8 cellular contexts compared by ENCODE assay signal in genomic region chr6:28349892-28350737, GRCh38. TPM values are rescaled to one million over a fixed set of nuclear protein-coding genes. Genes with fewer than 3 reads are reported as not detected.
DNase-seq lines count a peak whose midpoint lies in the region; ATAC-seq, FAIRE-seq and TF ChIP-seq lines count a peak whose summit lies in the region.

ZKSCAN3 (plus strand) TSS chr6:28349947; CDS start chr6:28359587, 9,640 bp downstream.

- H3K36me3 ChIP-seq in ACC112 (ENCODE audit: insufficient read depth, low read length) (no peaks in the 10 kb centered on the region), bronchial epithelial cell (ENCODE audit: control insufficient read depth, insufficient read depth, low read length) (no peaks in the 10 kb centered on the region), spleen (no peaks in the 10 kb centered on the region)

- H3K79me2 ChIP-seq in ACC112 (ENCODE audit: control insufficient read depth, insufficient read depth, low read length, unreplicated experiment): peaks cover 47% of the 10 kb centered on the region

- peak within 1 kb of the TSS; percentile 98 for H2AFZ ChIP-seq in ACC112 (ENCODE audit: low read length, unreplicated experiment)

- peak within 1 kb of the TSS; percentile 95 for H3K4me3 ChIP-seq in ACC112 (ENCODE audit: low read depth, low read length)
- H3K4me3 ChIP-seq in WI38 (ENCODE audit: low read depth, low read length): peak within 1 kb of the TSS; percentile 92
- H3K4me3 ChIP-seq in bronchial epithelial cell (ENCODE audit: low read depth, low read length): peak within 1 kb of the TSS; percentile 79
- peak within 1 kb of the TSS; percentile 55 to 84 (median 64) for H3K4me3 ChIP-seq in spleen

- peaks cover 31 to 41% of the 10 kb centered on the region in 2 donors for H3K4me1 Mint-ChIP-seq in immature natural killer cell

- TF ChIP-seq POLR2A in spleen (IDR thresholded peaks at IDR 0.05): no peak

- H3K36me3 Mint-ChIP-seq in immature natural killer cell: peaks cover 0 to 3% (median 0%) of the 10 kb centered on the region in 3 donors

- TF ChIP-seq CTCF in WI38 (IDR thresholded peaks at IDR 0.05; ENCODE audit: low read depth, low read length) (no peak), bronchial epithelial cell (IDR thresholded peaks at IDR 0.05; ENCODE audit: insufficient read depth, low read length, severe bottlenecking) (no peak), spleen (IDR thresholded peaks at IDR 0.05 in 8 of 11, conservative IDR thresholded peaks at IDR 0.05 in 3 of 11) (no peak)

- no peak for FAIRE-seq in bronchial epithelial cell (lab: Jason Lieb, UNC)

- H3K9me3 ChIP-seq in spleen: no peaks in the 10 kb centered on the region

- H3K27me3 Mint-ChIP-seq in immature natural killer cell (ENCODE audit: low read depth in 3 of 3): peaks cover 3 to 7% (median 5%) of the 10 kb centered on the region in 3 donors

- intact Hi-C loops in spleen (cut with DNase I; ENCODE audit: low total_unique reads): loop anchor here (10.0 kb wide), 1 partner anchor 215 kb away; no protein-coding TSS in a partner anchor

- H3K27ac Mint-ChIP-seq in immature natural killer cell: peak within 1 kb of the TSS; percentile 91 to 99 (median 96)

- ATAC-seq in GM18520 (IDR thresholded peaks at IDR 0.05; ENCODE audit: unreplicated experiment) (peak; percentile 93), HG03045 (IDR thresholded peaks at IDR 0.05; ENCODE audit: unreplicated experiment) (peak; percentile 98)

- no peaks in the 10 kb centered on the region for H3K9me3 Mint-ChIP-seq in immature natural killer cell

- H3K27ac ChIP-seq in ACC112 (ENCODE audit: low read depth, low read length) (no peak within 1 kb of the TSS), spleen (peak within 1 kb of the TSS; percentile 24 to 87 (median 84))

- H3K4me3 Mint-ChIP-seq in immature natural killer cell: peak within 1 kb of the TSS; percentile 98 to 100 (median 100)

- DNase-seq in NCI-H2171 treated with DMSO at 0.1 percent for 48 hours (lab: John Stamatoyannopoulos, UW) (peak; percentile 84), bronchial epithelial cell (ENCODE audit: low read depth) (peak; percentile 72), immature natural killer cell (peak; percentile 78 to 81 (median 78)), spleen (peak; percentile 97)

- WGBS in spleen, 5 donors: 1 to 2% (median 1%) methylated on average over 29 to 30 of the region's 30 CpGs

- peaks cover 31% of the 10 kb centered on the region for H3K27me3 ChIP-seq in ACC112 (ENCODE audit: insufficient read depth, low read length)
- no peaks in the 10 kb centered on the region for H3K27me3 ChIP-seq in bronchial epithelial cell (ENCODE audit: control insufficient read depth, insufficient read depth, low read length)
- peaks cover 0 to 4% (median 0%) of the 10 kb centered on the region in 7 donors for H3K27me3 ChIP-seq in spleen (replicated peaks in 1 of 7)

- peaks cover 17% of the 10 kb centered on the region for H3K4me1 ChIP-seq in ACC112 (ENCODE audit: control insufficient read depth, insufficient read depth, low read length, unreplicated experiment)
- peaks cover 13 to 45% (median 25%) of the 10 kb centered on the region in 6 donors for H3K4me1 ChIP-seq in spleen

RNA-seq across cellular contexts. Expression of gene ZKSCAN3, which starts in this region (rescaled TPM):
- 2.6 and 3.2 TPM in 2 replicates for total RNA-seq in bronchial epithelial cell
- 1 to 10 TPM; 1.0 to 4.7 (median 2.0) TPM for polyA plus RNA-seq in immature natural killer cell
- total RNA-seq in spleen: 1 to 10 TPM; 4.9 to 8.4 (median 7.1) TPM
- polyA plus RNA-seq in spleen: 1 to 10 TPM; 1.0 to 2.2 (median 1.6) TPM
